In genomic region chr7:102119213-102119651, GRCh38 we compare ENCODE assay signal across 16 cellular contexts.
DNase-seq lines count a peak whose midpoint lies in the region; ATAC-seq, FAIRE-seq and TF ChIP-seq lines count a peak whose summit lies in the region.
"Had no signal": no experiment of that assay in that cellular context is flagged by ENCODE, and none has a peak within 500 bp of the region (broad histone marks: within the 10 kb centered on the region; RNA-seq: fewer than 3 reads in every experiment).

No MANE protein-coding gene starts in this region.

- H4K20me1 ChIP-seq in HepG2 (ENCODE audit: insufficient read depth, low read length) = no peaks in the 10 kb centered on the region

- no peak for ATAC-seq in HepG2
- ATAC-seq in right lobe of liver = no peak
- no peak for ATAC-seq in natural killer cell treated with Interleukin-12 subunit alpha and Interleukin-12 subunit beta and Interleukin-15 and Interleukin-18, amount 100 ng/mL, for 72 hours
- no peak for ATAC-seq in HG03280 (IDR thresholded peaks at IDR 0.05; ENCODE audit: unreplicated experiment)

- H3K27me3 Mint-ChIP-seq in nephron progenitor cell (ENCODE audit: low read depth, poor library complexity) = peaks cover 7% of the 10 kb centered on the region
- no peaks in the 10 kb centered on the region for H3K27me3 Mint-ChIP-seq in natural killer cell treated with Interleukin-12 subunit alpha and Interleukin-12 subunit beta and Interleukin-15 and Interleukin-18, amount 100 ng/mL, for 72 hours
- H3K27me3 Mint-ChIP-seq: CD8-positive, alpha-beta memory T cell; progenitor cell of endocrine pancreas had no signal

- H3K9me3 ChIP-seq in HepG2 (ENCODE audit: low read length) (no peaks in the 10 kb centered on the region), right lobe of liver (no peaks in the 10 kb centered on the region), esophagus squamous epithelium (no peaks in the 10 kb centered on the region)
- H3K9me3 ChIP-seq: transverse colon had no signal

- peak; percentile 13 for DNase-seq in HepG2 (ENCODE audit: low spot score)
- DNase-seq in right lobe of liver = no peak
- DNase-seq in head of caudate nucleus = peak in 39 of 42 donors; percentile 13 to 81 (median 53)
- no peak for DNase-seq in nephron progenitor cell
- no peak for DNase-seq in NCI-H446 (lab: John Stamatoyannopoulos, UW)
- DNase-seq in natural killer cell treated with Interleukin-12 subunit alpha and Interleukin-12 subunit beta and Interleukin-15 and Interleukin-18, amount 100 ng/mL, for 72 hours (ENCODE audit: low spot score) = no peak
- no peak for DNase-seq in esophagus squamous epithelium (lab: John Stamatoyannopoulos, UW)
- DNase-seq: activated T-cell treated with anti-CD3 and anti-CD28 coated beads, Interleukin-2, amount 50 U/mL, for 48 hours; CD8-positive, alpha-beta memory T cell; cortex of kidney; NCI-H2107; T-helper 9 cell; transverse colon had no signal

- H3K9ac ChIP-seq in HepG2 (ENCODE audit: insufficient read depth, low read depth, low read length) = no peak overlapping the region

- in situ Hi-C loops in HepG2 (cut with HindIII; ENCODE audit: extremely low pct_ligation_motif_present, low pct_unique_long_range_greater_than_20kb) = no loop called here

- no peak for FAIRE-seq in HepG2 (lab: Jason Lieb, UNC)
- FAIRE-seq: GM12892 had no signal

- H3K27me3 ChIP-seq in HepG2 (ENCODE audit: control insufficient read depth in 1 of 2, insufficient read depth in 2 of 2, low read length in 2 of 2) = no peaks in the 10 kb centered on the region
- H3K27me3 ChIP-seq in right lobe of liver = no peaks in the 10 kb centered on the region
- H3K27me3 ChIP-seq in esophagus squamous epithelium = no peaks in the 10 kb centered on the region
- H3K27me3 ChIP-seq: transverse colon had no signal

- no peak overlapping the region for H2AFZ ChIP-seq in HepG2 (ENCODE audit: low read length)

- no peaks in the 10 kb centered on the region for H3K79me2 ChIP-seq in HepG2 (ENCODE audit: insufficient read depth, low read length)

- BruUV-seq in HepG2 (replicated peaks; lab: Mats Ljungman, UMichigan) = no TSS peak

- H3K4me3 ChIP-seq in HepG2 (replicated peaks in 1 of 3; ENCODE audit: insufficient read depth in 1 of 3, low read depth in 2 of 3, low read length in 3 of 3) (no peak overlapping the region), right lobe of liver (no peak overlapping the region), esophagus squamous epithelium (no peak overlapping the region)
- H3K4me3 ChIP-seq: transverse colon had no signal

- H3K27ac ChIP-seq in HepG2 (ENCODE audit: extremely low read length, insufficient read depth, low read length) (no peak overlapping the region), right lobe of liver (no peak overlapping the region), esophagus squamous epithelium (no peak overlapping the region)
- H3K27ac ChIP-seq: transverse colon had no signal

- no peak for TF ChIP-seq RAD21 in HepG2 (CRISPR knock-in tag; IDR thresholded peaks at IDR 0.05)

- H3K36me3 Mint-ChIP-seq in nephron progenitor cell (ENCODE audit: low read depth) = peaks cover 72% of the 10 kb centered on the region
- H3K36me3 Mint-ChIP-seq in natural killer cell treated with Interleukin-12 subunit alpha and Interleukin-12 subunit beta and Interleukin-15 and Interleukin-18, amount 100 ng/mL, for 72 hours = peaks cover 9% of the 10 kb centered on the region

- TF ChIP-seq EP300 in HepG2 (IDR thresholded peaks at IDR 0.05; ENCODE audit: low read depth in 2 of 2, low read length in 2 of 2) (no peak), HepG2 (CRISPR knock-in tag; IDR thresholded peaks at IDR 0.05; ENCODE audit: borderline replicate concordance) (no peak)

- TF ChIP-seq POLR2A in HepG2 (IDR thresholded peaks at IDR 0.05; ENCODE audit: insufficient read depth in 1 of 2, low read depth in 2 of 2, low read length in 2 of 2) (no peak), right lobe of liver (IDR thresholded peaks at IDR 0.05) (no peak), esophagus squamous epithelium (IDR thresholded peaks at IDR 0.05) (no peak)

- TF ChIP-seq CTCF in HepG2 (CRISPR knock-in tag; IDR thresholded peaks at IDR 0.05) (no peak), right lobe of liver (IDR thresholded peaks at IDR 0.05) (no peak), nephron progenitor cell (IDR thresholded peaks at IDR 0.05) (no peak), esophagus squamous epithelium (IDR thresholded peaks at IDR 0.05) (no peak)

- H3K4me1 Mint-ChIP-seq in nephron progenitor cell = peaks cover 21% of the 10 kb centered on the region
- H3K4me1 Mint-ChIP-seq in natural killer cell treated with Interleukin-12 subunit alpha and Interleukin-12 subunit beta and Interleukin-15 and Interleukin-18, amount 100 ng/mL, for 72 hours (ENCODE audit: low read depth in 2 of 2) = peaks cover 9% of the 10 kb centered on the region in 2 donors

- H3K4me3 Mint-ChIP-seq in nephron progenitor cell = no peak overlapping the region
- H3K4me3 Mint-ChIP-seq in natural killer cell treated with Interleukin-12 subunit alpha and Interleukin-12 subunit beta and Interleukin-15 and Interleukin-18, amount 100 ng/mL, for 72 hours = no peak overlapping the region
- H3K4me3 Mint-ChIP-seq: CD8-positive, alpha-beta memory T cell had no signal

- CTCF ChIA-PET in HepG2 (lab: Yijun Ruan, JAX; ENCODE audit: low intra/inter-chr PET ratio, low total read pairs) = no interaction called here

- H3K9me3 Mint-ChIP-seq in nephron progenitor cell = no peaks in the 10 kb centered on the region
- H3K9me3 Mint-ChIP-seq in natural killer cell treated with Interleukin-12 subunit alpha and Interleukin-12 subunit beta and Interleukin-15 and Interleukin-18, amount 100 ng/mL, for 72 hours = no peaks in the 10 kb centered on the region
- H3K9me3 Mint-ChIP-seq: CD8-positive, alpha-beta memory T cell had no signal

- no peak overlapping the region for H3K4me2 ChIP-seq in HepG2 (ENCODE audit: low read depth, low read length)

- peaks cover 30% of the 10 kb centered on the region for H3K4me1 ChIP-seq in HepG2 (ENCODE audit: insufficient read depth, low read length)
- H3K4me1 ChIP-seq in right lobe of liver = peaks cover 0 to 15% (median 5%) of the 10 kb centered on the region in 4 donors
- peaks cover 8 to 17% (median 14%) of the 10 kb centered on the region in 3 donors for H3K4me1 ChIP-seq in esophagus squamous epithelium

- 78% methylated on average over 14 of the region's 14 CpGs for WGBS in HepG2 (ENCODE audit: low lambda C conversion rate)
- WGBS in right lobe of liver (ENCODE audit: insufficient coverage, low coverage, low lambda C conversion rate, missing lambda C conversion rate) = 78% methylated on average over 7 of the region's 14 CpGs
- WGBS in esophagus squamous epithelium, 2 donors = 80 to 88% methylated on average over 9 to 14 of the region's 14 CpGs

- peak overlapping the region; percentile 94 for H3K27ac Mint-ChIP-seq in nephron progenitor cell
- H3K27ac Mint-ChIP-seq in natural killer cell treated with Interleukin-12 subunit alpha and Interleukin-12 subunit beta and Interleukin-15 and Interleukin-18, amount 100 ng/mL, for 72 hours = no peak overlapping the region
- H3K27ac Mint-ChIP-seq: progenitor cell of endocrine pancreas had no signal

- POLR2A ChIA-PET in HepG2 (lab: Yijun Ruan, JAX) = no interaction called here

- H3K36me3 ChIP-seq in HepG2 (replicated peaks in 1 of 2; ENCODE audit: control insufficient read depth in 1 of 2, insufficient read depth in 2 of 2, low read length in 2 of 2) (peaks cover 3 to 31% of the 10 kb centered on the region in 2 experiments; a peak in 4 of 5 replicates), right lobe of liver (peaks cover 0 to 5% (median under 1%) of the 10 kb centered on the region in 4 donors), esophagus squamous epithelium (peaks cover 0 to 62% (median 0%) of the 10 kb centered on the region in 3 donors)

- intact Hi-C loops in HepG2 (cut with micrococcal nuclease; ENCODE audit: unreplicated experiment) (no loop called here), right lobe of liver (cut with DNase I) (no loop called here), head of caudate nucleus (cut with DNase I) (loop anchor here (10.0 kb wide), 2 partner anchors 56 to 304 kb away; partner anchors contain the start of gene CUX1), esophagus squamous epithelium (cut with DNase I) (no loop called here)

TF ChIP-seq in HepG2, 621 proteins besides CTCF, POLR2A, EP300 and RAD21:
- TF ChIP-seq ZBTB38 (CRISPR knock-in tag; IDR thresholded peaks at IDR 0.05) (peak; percentile 98), TEF (CRISPR knock-in tag; IDR thresholded peaks at IDR 0.05) (no peak), PRPF4 (IDR thresholded peaks at IDR 0.05; ENCODE audit: low read depth, low read length, poor library complexity, severe bottlenecking) (peak; percentile 97)
TF ChIP-seq in HepG2: peak in this region for 2.

Comparison
In these comparisons a context has a peak if more than half of its experiments do, and no peak if none do; other contexts are left out.
1. DNase-seq: peak in HepG2 (single experiment) and head of caudate nucleus (39 of 42); none in right lobe of liver (0 of 3), nephron progenitor cell (single experiment), NCI-H446 (0 of 2), natural killer cell treated with Interleukin-12 subunit alpha and Interleukin-12 subunit beta and Interleukin-15 and Interleukin-18, amount 100 ng/mL, for 72 hours (single experiment) and esophagus squamous epithelium (single experiment).